ENCODE assay signal across 1 cellular context in the genomic region with DNA sequence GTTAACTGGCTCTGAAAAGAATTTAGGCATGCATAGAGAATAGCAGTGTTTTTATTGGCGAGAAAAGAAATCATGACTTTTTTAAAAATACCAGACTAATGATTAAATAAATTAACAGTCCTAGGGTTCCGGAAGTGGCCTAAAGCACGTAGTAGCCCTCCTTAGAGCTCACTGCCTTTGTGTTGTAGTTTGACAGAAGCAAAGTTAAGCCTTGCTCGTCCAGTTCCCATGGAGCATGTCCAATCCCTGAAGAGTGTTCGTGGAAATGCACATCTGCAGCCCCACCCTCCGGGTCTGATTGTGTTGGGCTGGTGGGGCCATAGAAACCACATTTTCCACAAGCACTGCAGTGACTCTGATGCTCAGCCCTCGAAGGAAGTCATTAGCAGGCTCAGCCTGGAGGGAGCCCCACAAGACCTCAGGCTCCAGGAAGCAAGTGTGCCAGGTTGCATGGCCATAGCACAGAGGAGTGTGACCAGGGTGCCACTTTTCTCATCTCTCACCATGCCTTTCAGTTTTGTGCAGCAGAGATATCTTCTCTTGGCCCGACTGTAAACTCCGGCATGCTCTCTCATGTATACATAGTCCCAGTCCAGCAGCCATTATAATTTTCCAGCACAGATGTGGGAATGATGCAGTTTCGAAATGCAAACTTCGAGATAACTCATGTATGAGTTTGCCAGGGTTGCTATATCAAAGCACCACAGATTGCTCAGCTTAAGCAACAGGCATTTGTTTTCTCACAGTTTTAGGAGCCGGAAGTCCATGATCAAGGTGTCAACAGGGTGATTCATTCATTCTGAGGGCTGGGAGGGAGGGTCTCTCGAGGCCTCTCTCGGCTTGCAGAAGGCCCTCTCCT.
TF ChIP-seq lines count a peak whose summit lies in the region.

No MANE protein-coding gene starts in this region.

TF ChIP-seq in HepG2, 621 proteins besides CTCF, POLR2A, EP300 and RAD21 (continued from another document and continues in another):
- TF ChIP-seq, protein P1, sequence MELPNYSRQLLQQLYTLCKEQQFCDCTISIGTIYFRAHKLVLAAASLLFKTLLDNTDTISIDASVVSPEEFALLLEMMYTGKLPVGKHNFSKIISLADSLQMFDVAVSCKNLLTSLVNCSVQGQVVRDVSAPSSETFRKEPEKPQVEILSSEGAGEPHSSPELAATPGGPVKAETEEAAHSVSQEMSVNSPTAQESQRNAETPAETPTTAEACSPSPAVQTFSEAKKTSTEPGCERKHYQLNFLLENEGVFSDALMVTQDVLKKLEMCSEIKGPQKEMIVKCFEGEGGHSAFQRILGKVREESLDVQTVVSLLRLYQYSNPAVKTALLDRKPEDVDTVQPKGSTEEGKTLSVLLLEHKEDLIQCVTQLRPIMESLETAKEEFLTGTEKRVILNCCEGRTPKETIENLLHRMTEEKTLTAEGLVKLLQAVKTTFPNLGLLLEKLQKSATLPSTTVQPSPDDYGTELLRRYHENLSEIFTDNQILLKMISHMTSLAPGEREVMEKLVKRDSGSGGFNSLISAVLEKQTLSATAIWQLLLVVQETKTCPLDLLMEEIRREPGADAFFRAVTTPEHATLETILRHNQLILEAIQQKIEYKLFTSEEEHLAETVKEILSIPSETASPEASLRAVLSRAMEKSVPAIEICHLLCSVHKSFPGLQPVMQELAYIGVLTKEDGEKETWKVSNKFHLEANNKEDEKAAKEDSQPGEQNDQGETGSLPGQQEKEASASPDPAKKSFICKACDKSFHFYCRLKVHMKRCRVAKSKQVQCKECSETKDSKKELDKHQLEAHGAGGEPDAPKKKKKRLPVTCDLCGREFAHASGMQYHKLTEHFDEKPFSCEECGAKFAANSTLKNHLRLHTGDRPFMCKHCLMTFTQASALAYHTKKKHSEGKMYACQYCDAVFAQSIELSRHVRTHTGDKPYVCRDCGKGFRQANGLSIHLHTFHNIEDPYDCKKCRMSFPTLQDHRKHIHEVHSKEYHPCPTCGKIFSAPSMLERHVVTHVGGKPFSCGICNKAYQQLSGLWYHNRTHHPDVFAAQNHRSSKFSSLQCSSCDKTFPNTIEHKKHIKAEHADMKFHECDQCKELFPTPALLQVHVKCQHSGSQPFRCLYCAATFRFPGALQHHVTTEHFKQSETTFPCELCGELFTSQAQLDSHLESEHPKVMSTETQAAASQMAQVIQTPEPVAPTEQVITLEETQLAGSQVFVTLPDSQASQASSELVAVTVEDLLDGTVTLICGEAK (IDR thresholded peaks at IDR 0.05), result no peak
- TF ChIP-seq, protein P1 (CRISPR knock-in tag; IDR thresholded peaks at IDR 0.05), result no peak
- TF ChIP-seq ZFP36L1 (CRISPR knock-in tag; IDR thresholded peaks at IDR 0.05) (no peak), EHMT2 (IDR thresholded peaks at IDR 0.05; ENCODE audit: borderline replicate concordance, low read depth, low read length) (no peak), GZF1 (CRISPR knock-in tag; IDR thresholded peaks at IDR 0.05) (no peak), TARDBP (CRISPR knock-in tag; IDR thresholded peaks at IDR 0.05) (peak; percentile 46; the same call in 1 of the 2 replicates), ZNF703 (CRISPR knock-in tag; IDR thresholded peaks at IDR 0.05; ENCODE audit: borderline replicate concordance) (no peak), KAT7 (CRISPR knock-in tag; IDR thresholded peaks at IDR 0.05; ENCODE audit: borderline replicate concordance) (no peak), CENPT (CRISPR knock-in tag; IDR thresholded peaks at IDR 0.05; ENCODE audit: low read depth) (no peak), ZNF749 (CRISPR knock-in tag; IDR thresholded peaks at IDR 0.05; ENCODE audit: borderline replicate concordance) (no peak), AHR (CRISPR knock-in tag; IDR thresholded peaks at IDR 0.05) (no peak), ATF7 (IDR thresholded peaks at IDR 0.05) (no peak), ATF7 (CRISPR knock-in tag; IDR thresholded peaks at IDR 0.05) (no peak), STAG1 (CRISPR knock-in tag; IDR thresholded peaks at IDR 0.05) (no peak), PRPF4 (IDR thresholded peaks at IDR 0.05; ENCODE audit: low read depth, low read length, poor library complexity, severe bottlenecking) (no peak), SOX6 (IDR thresholded peaks at IDR 0.05) (no peak), SOX6 (CRISPR knock-in tag; IDR thresholded peaks at IDR 0.05) (peak; percentile 64; the same call in 1 of the 2 replicates), ZNF343 (CRISPR knock-in tag; IDR thresholded peaks at IDR 0.05) (no peak), ZNF607 (CRISPR knock-in tag; IDR thresholded peaks at IDR 0.05; ENCODE audit: borderline replicate concordance) (no peak)
- TF ChIP-seq, protein P2, sequence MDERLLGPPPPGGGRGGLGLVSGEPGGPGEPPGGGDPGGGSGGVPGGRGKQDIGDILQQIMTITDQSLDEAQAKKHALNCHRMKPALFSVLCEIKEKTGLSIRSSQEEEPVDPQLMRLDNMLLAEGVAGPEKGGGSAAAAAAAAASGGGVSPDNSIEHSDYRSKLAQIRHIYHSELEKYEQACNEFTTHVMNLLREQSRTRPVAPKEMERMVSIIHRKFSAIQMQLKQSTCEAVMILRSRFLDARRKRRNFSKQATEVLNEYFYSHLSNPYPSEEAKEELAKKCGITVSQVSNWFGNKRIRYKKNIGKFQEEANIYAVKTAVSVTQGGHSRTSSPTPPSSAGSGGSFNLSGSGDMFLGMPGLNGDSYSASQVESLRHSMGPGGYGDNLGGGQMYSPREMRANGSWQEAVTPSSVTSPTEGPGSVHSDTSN (CRISPR knock-in tag; IDR thresholded peaks at IDR 0.05), result no peak
- TF ChIP-seq, protein P3, sequence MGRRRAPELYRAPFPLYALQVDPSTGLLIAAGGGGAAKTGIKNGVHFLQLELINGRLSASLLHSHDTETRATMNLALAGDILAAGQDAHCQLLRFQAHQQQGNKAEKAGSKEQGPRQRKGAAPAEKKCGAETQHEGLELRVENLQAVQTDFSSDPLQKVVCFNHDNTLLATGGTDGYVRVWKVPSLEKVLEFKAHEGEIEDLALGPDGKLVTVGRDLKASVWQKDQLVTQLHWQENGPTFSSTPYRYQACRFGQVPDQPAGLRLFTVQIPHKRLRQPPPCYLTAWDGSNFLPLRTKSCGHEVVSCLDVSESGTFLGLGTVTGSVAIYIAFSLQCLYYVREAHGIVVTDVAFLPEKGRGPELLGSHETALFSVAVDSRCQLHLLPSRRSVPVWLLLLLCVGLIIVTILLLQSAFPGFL (CRISPR knock-in tag; IDR thresholded peaks at IDR 0.05), result no peak
- TF ChIP-seq, protein P4, sequence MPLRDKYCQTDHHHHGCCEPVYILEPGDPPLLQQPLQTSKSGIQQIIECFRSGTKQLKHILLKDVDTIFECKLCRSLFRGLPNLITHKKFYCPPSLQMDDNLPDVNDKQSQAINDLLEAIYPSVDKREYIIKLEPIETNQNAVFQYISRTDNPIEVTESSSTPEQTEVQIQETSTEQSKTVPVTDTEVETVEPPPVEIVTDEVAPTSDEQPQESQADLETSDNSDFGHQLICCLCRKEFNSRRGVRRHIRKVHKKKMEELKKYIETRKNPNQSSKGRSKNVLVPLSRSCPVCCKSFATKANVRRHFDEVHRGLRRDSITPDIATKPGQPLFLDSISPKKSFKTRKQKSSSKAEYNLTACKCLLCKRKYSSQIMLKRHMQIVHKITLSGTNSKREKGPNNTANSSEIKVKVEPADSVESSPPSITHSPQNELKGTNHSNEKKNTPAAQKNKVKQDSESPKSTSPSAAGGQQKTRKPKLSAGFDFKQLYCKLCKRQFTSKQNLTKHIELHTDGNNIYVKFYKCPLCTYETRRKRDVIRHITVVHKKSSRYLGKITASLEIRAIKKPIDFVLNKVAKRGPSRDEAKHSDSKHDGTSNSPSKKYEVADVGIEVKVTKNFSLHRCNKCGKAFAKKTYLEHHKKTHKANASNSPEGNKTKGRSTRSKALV (CRISPR knock-in tag; IDR thresholded peaks at IDR 0.05), result no peak
- TF ChIP-seq, protein P5, sequence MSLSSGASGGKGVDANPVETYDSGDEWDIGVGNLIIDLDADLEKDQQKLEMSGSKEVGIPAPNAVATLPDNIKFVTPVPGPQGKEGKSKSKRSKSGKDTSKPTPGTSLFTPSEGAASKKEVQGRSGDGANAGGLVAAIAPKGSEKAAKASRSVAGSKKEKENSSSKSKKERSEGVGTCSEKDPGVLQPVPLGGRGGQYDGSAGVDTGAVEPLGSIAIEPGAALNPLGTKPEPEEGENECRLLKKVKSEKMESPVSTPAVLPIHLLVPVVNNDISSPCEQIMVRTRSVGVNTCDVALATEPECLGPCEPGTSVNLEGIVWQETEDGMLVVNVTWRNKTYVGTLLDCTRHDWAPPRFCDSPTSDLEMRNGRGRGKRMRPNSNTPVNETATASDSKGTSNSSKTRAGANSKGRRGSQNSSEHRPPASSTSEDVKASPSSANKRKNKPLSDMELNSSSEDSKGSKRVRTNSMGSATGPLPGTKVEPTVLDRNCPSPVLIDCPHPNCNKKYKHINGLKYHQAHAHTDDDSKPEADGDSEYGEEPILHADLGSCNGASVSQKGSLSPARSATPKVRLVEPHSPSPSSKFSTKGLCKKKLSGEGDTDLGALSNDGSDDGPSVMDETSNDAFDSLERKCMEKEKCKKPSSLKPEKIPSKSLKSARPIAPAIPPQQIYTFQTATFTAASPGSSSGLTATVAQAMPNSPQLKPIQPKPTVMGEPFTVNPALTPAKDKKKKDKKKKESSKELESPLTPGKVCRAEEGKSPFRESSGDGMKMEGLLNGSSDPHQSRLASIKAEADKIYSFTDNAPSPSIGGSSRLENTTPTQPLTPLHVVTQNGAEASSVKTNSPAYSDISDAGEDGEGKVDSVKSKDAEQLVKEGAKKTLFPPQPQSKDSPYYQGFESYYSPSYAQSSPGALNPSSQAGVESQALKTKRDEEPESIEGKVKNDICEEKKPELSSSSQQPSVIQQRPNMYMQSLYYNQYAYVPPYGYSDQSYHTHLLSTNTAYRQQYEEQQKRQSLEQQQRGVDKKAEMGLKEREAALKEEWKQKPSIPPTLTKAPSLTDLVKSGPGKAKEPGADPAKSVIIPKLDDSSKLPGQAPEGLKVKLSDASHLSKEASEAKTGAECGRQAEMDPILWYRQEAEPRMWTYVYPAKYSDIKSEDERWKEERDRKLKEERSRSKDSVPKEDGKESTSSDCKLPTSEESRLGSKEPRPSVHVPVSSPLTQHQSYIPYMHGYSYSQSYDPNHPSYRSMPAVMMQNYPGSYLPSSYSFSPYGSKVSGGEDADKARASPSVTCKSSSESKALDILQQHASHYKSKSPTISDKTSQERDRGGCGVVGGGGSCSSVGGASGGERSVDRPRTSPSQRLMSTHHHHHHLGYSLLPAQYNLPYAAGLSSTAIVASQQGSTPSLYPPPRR (CRISPR knock-in tag; IDR thresholded peaks at IDR 0.05; ENCODE audit: borderline replicate concordance), result peak; percentile 51; the same call in 1 of the 2 replicates
- TF ChIP-seq, protein P6, sequence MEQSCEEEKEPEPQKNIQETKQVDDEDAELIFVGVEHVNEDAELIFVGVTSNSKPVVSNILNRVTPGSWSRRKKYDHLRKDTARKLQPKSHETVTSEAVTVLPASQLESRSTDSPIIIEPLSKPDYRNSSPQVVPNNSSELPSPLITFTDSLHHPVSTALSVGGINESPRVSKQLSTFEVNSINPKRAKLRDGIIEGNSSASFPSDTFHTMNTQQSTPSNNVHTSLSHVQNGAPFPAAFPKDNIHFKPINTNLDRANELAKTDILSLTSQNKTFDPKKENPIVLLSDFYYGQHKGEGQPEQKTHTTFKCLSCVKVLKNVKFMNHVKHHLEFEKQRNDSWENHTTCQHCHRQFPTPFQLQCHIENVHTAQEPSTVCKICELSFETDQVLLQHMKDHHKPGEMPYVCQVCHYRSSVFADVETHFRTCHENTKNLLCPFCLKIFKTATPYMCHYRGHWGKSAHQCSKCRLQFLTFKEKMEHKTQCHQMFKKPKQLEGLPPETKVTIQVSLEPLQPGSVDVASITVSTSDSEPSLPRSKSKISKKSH (CRISPR knock-in tag; IDR thresholded peaks at IDR 0.05; ENCODE audit: borderline replicate concordance), result 0 out of 2 replicates have a peak, but pooled peaks have one; percentile 40
- TF ChIP-seq, protein P7, sequence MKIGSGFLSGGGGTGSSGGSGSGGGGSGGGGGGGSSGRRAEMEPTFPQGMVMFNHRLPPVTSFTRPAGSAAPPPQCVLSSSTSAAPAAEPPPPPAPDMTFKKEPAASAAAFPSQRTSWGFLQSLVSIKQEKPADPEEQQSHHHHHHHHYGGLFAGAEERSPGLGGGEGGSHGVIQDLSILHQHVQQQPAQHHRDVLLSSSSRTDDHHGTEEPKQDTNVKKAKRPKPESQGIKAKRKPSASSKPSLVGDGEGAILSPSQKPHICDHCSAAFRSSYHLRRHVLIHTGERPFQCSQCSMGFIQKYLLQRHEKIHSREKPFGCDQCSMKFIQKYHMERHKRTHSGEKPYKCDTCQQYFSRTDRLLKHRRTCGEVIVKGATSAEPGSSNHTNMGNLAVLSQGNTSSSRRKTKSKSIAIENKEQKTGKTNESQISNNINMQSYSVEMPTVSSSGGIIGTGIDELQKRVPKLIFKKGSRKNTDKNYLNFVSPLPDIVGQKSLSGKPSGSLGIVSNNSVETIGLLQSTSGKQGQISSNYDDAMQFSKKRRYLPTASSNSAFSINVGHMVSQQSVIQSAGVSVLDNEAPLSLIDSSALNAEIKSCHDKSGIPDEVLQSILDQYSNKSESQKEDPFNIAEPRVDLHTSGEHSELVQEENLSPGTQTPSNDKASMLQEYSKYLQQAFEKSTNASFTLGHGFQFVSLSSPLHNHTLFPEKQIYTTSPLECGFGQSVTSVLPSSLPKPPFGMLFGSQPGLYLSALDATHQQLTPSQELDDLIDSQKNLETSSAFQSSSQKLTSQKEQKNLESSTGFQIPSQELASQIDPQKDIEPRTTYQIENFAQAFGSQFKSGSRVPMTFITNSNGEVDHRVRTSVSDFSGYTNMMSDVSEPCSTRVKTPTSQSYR (CRISPR knock-in tag; IDR thresholded peaks at IDR 0.05; ENCODE audit: borderline replicate concordance), result peak; percentile 20; the same call in 1 of the 2 replicates
